In the genomic region with DNA sequence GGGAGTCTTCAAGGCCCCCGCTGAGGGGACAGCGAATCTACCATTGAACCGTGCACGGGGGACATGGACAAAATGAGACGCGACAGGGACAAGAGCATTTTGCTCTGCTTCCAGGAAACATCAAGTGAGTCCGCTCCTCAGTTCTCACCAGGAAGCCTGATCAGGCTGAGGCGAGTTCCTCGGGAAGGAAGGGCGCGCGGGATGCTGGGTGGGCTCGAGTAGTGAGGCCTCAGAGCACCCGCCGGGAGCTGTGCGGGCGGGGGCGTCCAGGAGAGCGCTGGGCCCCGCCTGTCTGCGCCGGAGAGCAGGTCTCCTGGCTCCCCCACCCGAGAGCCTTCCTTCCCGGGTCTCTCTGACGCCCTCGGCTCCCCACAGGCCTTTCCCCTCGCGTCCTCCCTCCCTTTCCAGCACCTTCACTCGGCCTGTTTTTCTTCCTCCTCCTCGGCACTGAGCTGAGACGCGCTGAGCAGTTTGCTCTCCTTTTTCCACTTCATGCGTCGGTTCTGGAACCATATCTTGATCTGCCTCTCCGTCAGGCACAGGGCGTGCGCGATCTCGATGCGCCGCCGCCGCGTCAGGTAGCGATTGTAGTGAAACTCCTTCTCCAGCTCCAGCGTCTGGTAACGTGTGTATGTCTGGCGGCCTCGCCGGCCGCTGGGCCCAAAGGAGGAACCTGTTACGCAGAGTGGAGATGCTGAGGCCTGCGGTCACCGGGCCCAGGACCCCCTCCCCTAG, we compare ENCODE assay signal across 9 cellular contexts. TPM values are rescaled to one million over a fixed set of nuclear protein-coding genes. Genes with fewer than 3 reads are reported as not detected.
DNase-seq lines count a peak whose midpoint lies in the region; FAIRE-seq and TF ChIP-seq lines count a peak whose summit lies in the region.
"Had no signal": no experiment of that assay in that cellular context is flagged by ENCODE, and none has a peak within 500 bp of the region (broad histone marks: within the 10 kb centered on the region; RNA-seq: fewer than 3 reads in every experiment).

No MANE protein-coding gene starts in this region.

- TF ChIP-seq POLR2A in thyroid gland (IDR thresholded peaks at IDR 0.05), result no peak

- FAIRE-seq in HTR-8/SVneo (lab: Jason Lieb, UNC), result peak; percentile 31

- DNase-seq in AG04449 (ENCODE audit: low read depth, low spot score), result no peak
- DNase-seq in HTR-8/SVneo (ENCODE audit: insufficient read length, low spot score), result no peak
- DNase-seq in amniotic epithelial cell (ENCODE audit: low read depth), result peak; percentile 60
- no peak for DNase-seq in cerebellar cortex (ENCODE audit: low spot score)
- no peak for DNase-seq in thyroid gland
- DNase-seq in activated gamma-delta T cell treated with Interleukin-2 at 50 U/mL for 16 hours, result no peak
- no peak for DNase-seq in G401 (ENCODE audit: low spot score)
- DNase-seq: SHP77 treated with DMSO at 0.1 percent for 48 hours had no signal

- H3K4me3 ChIP-seq in AG04449 (ENCODE audit: low read depth, low read length) (peak overlapping the region; percentile 76), mucosa of rectum (ENCODE audit: low read length in 2 of 2) (peak overlapping the region; percentile 53 to 70), thyroid gland (replicated peaks in 1 of 3) (no peak overlapping the region)

- POLR2A ChIA-PET in AG04449 (lab: Yijun Ruan, JAX), result interaction anchor here (0.8 to 1.7 kb wide), 7 partner anchors 8 to 244 kb away, joined by 3 to 12 read pairs (median 4); no protein-coding TSS in a partner anchor

- H3K27ac ChIP-seq in mucosa of rectum (ENCODE audit: low read depth in 2 of 2, low read length in 2 of 2) (no peak overlapping the region), thyroid gland (no peak overlapping the region)

- H3K4me1 ChIP-seq in mucosa of rectum (ENCODE audit: control insufficient read depth in 2 of 2, insufficient read depth in 2 of 2, low read length in 2 of 2) (peaks cover 40 to 50% of the 10 kb centered on the region in 2 donors), thyroid gland (peaks cover 5 to 29% of the 10 kb centered on the region in 2 donors)

- H3K36me3 ChIP-seq in mucosa of rectum (ENCODE audit: control insufficient read depth in 2 of 2, insufficient read depth in 2 of 2, low read length in 2 of 2) (peaks cover 23 to 29% of the 10 kb centered on the region in 2 donors), thyroid gland (no peaks in the 10 kb centered on the region)

- 19 to 27% methylated on average over 41 to 54 of the region's 54 CpGs for WGBS in thyroid gland, 2 donors

- in situ Hi-C loops in G401 (cut with HindIII; ENCODE audit: low sequenced_read_pairs), result no loop called here

- CTCF ChIA-PET in AG04449 (lab: Yijun Ruan, JAX), result interaction anchor here (0.9 to 8.4 kb wide), 8 partner anchors 11 to 288 kb away, joined by 3 to 80 read pairs (median 8); partner anchors contain the start of gene HOXB8

- intact Hi-C loops in thyroid gland (cut with DNase I), result loop anchor here (10.0 kb wide), 1 partner anchor 399 kb away; the partner anchor contains the start of gene IGF2BP1

- TF ChIP-seq CTCF in AG04449 (IDR thresholded peaks at IDR 0.05; ENCODE audit: insufficient read depth, low read length, missing control alignments), result no peak
- TF ChIP-seq CTCF in thyroid gland (IDR thresholded peaks at IDR 0.05), result no peak

- peaks cover 0 to 8% of the 10 kb centered on the region in 2 donors for H3K27me3 ChIP-seq in mucosa of rectum (ENCODE audit: control insufficient read depth in 2 of 2, insufficient read depth in 2 of 2, low read length in 2 of 2)
- H3K27me3 ChIP-seq in thyroid gland, result peaks cover 73% of the 10 kb centered on the region

- peak overlapping the region; percentile 14 to 73 for H3K9ac ChIP-seq in mucosa of rectum (ENCODE audit: low read depth in 1 of 2, low read length in 2 of 2)

- no peaks in the 10 kb centered on the region for H3K9me3 ChIP-seq in mucosa of rectum (ENCODE audit: control insufficient read depth in 2 of 2, low read length in 2 of 2)
- no peaks in the 10 kb centered on the region for H3K9me3 ChIP-seq in thyroid gland

RNA-seq across cellular contexts. Expression of gene HOXB5, which starts 2.6 kb away (rescaled TPM):
- 1 to 10 TPM in 1 of 4 donors, under 1 TPM in 2, not detected in 1; 0.11 to 1.6 (median 0.49) TPM for total RNA-seq in thyroid gland
- 1.7 TPM in 1 of 2 replicates, not detected in the other for total RNA-seq in G401 (2014; rRNA removed; shearing (Covaris generic))

RNA-seq across cellular contexts. Expression of gene HOXB3, which starts 6.1 kb away (rescaled TPM):
- 1 to 10 TPM; 1.5 to 6.7 (median 4.3) TPM for total RNA-seq in thyroid gland
- total RNA-seq in G401 (2014; rRNA removed; shearing (Covaris generic)), result 0.74 and 12.0 TPM in 2 replicates

RNA-seq across cellular contexts. Expression of gene HOXB6, which starts 8.6 kb away (rescaled TPM):
- 1 to 10 TPM in 2 of 4 donors, under 1 TPM in 2; 0.54 to 4.2 (median 1.3) TPM for total RNA-seq in thyroid gland
- 0.92 and 2.0 TPM in 2 replicates for total RNA-seq in G401 (2014; rRNA removed; shearing (Covaris generic))

RNA-seq across cellular contexts. Expression of gene HOXB7, which starts 14.7 kb away (rescaled TPM):
- total RNA-seq in thyroid gland, result 1 to 10 TPM in 3 of 4 donors, not detected in 1; 1.0 to 2.8 (median 1.3) TPM
- 9.1 and 12.8 TPM in 2 replicates for total RNA-seq in G401 (2014; rRNA removed; shearing (Covaris generic))

RNA-seq across cellular contexts. Expression of gene HOXB4, which starts 18.0 kb away (rescaled TPM):
- 1 to 10 TPM in 1 of 4 donors, under 1 TPM in 3; 0.67 to 1.2 (median 0.80) TPM for total RNA-seq in thyroid gland
- 0.78 and 2.2 TPM in 2 replicates for total RNA-seq in G401 (2014; rRNA removed; shearing (Covaris generic))

Comparison
In these comparisons a context has a peak if more than half of its experiments do, and no peak if none do; other contexts are left out.
1. H3K4me3 ChIP-seq: peak in AG04449 (single experiment) and mucosa of rectum (2 of 2); none in thyroid gland (0 of 3).